In genomic region chr19:10295305-10295846, GRCh38 we compare ENCODE assay signal across 8 cellular contexts. TPM values are rescaled to one million over a fixed set of nuclear protein-coding genes. Genes with fewer than 3 reads are reported as not detected.
DNase-seq lines count a peak whose midpoint lies in the region; ATAC-seq and TF ChIP-seq lines count a peak whose summit lies in the region.

No MANE protein-coding gene starts in this region.

- peaks cover 56% of the 10 kb centered on the region for H3K27me3 ChIP-seq in CD4-positive, alpha-beta T cell (ENCODE audit: control insufficient read depth, insufficient read depth, low read length)
- H3K27me3 ChIP-seq in fibroblast of lung (ENCODE audit: control insufficient read depth, insufficient read depth, low read length) = peaks cover 44% of the 10 kb centered on the region

- H3K4me3 Mint-ChIP-seq in CD4-positive, alpha-beta T cell = peak overlapping the region; percentile 81

- no peak overlapping the region for H3K27ac ChIP-seq in CD4-positive, alpha-beta T cell (ENCODE audit: low read depth, low read length)
- no peak overlapping the region for H3K27ac ChIP-seq in fibroblast of lung (ENCODE audit: insufficient read depth, low read length)

- H3K4me3 ChIP-seq in fibroblast of lung (replicated peaks in 1 of 4; ENCODE audit: control extremely low read depth in 1 of 4, insufficient read depth in 1 of 4, low read depth in 3 of 4, low read length in 4 of 4) = no peak overlapping the region

- H3K36me3 ChIP-seq in fibroblast of lung (ENCODE audit: control insufficient read depth, insufficient read depth, low read length) = no peaks in the 10 kb centered on the region

- no peaks in the 10 kb centered on the region for H3K79me2 ChIP-seq in fibroblast of lung (ENCODE audit: control insufficient read depth, insufficient read depth, low read length)

- H3K9me3 ChIP-seq in CD4-positive, alpha-beta T cell (ENCODE audit: control insufficient read depth, low read length) = no peaks in the 10 kb centered on the region
- no peaks in the 10 kb centered on the region for H3K9me3 ChIP-seq in fibroblast of lung (ENCODE audit: control insufficient read depth, insufficient read depth, low read depth, low read length)

- H3K4me1 Mint-ChIP-seq in CD4-positive, alpha-beta T cell (ENCODE audit: low read depth) = peaks cover 38% of the 10 kb centered on the region

- peaks cover 60% of the 10 kb centered on the region for H3K27me3 Mint-ChIP-seq in CD4-positive, alpha-beta T cell

- no peak overlapping the region for H3K9ac ChIP-seq in fibroblast of lung (ENCODE audit: insufficient read depth, low read length)

- CTCF ChIA-PET in CD4-positive, alpha-beta T cell (lab: Charles Lee) = interaction anchor here (1.5 kb wide), 1 partner anchor 26 kb away, joined by 6 read pairs; no protein-coding TSS in a partner anchor

- H3K4me2 ChIP-seq in fibroblast of lung (ENCODE audit: extremely low read depth, insufficient read depth, low read length) = peak overlapping the region; percentile 23

- H2AFZ ChIP-seq in fibroblast of lung (ENCODE audit: low read length) = no peak overlapping the region

- intact Hi-C loops in CD4-positive, alpha-beta T cell (cut with DNase I, micrococcal nuclease) = no loop called here

- H3K36me3 Mint-ChIP-seq in CD4-positive, alpha-beta T cell (ENCODE audit: low read depth) = no peaks in the 10 kb centered on the region

- POLR2A ChIA-PET in CD4-positive, alpha-beta T cell (lab: Charles Lee) = interaction anchor here (2.2 kb wide), 1 partner anchor 25 kb away, joined by 10 read pairs; the partner anchor contains the start of gene ICAM1

- peak; percentile 44 to 70 (median 62) for DNase-seq in CD4-positive, alpha-beta T cell
- peak; percentile 66 to 74 for DNase-seq in activated CD4-positive, alpha-beta T cell treated with anti-CD3 and anti-CD28 coated beads, Interleukin-2, amount 50 U/mL, for 48 hours
- no peak for DNase-seq in fibroblast of lung (ENCODE audit: low read depth in 2 of 2)
- peak; percentile 69 for DNase-seq in stimulated activated CD4-positive, alpha-beta T cell treated with anti-CD3 and anti-CD28 coated beads, Interleukin-15, amount 100 ng/mL, for 24 hours
- DNase-seq in iPS-NIHi7 (ENCODE audit: extremely low spot score) = no peak

- peaks cover 8% of the 10 kb centered on the region for H3K4me1 ChIP-seq in fibroblast of lung (ENCODE audit: control insufficient read depth, extremely low read depth, insufficient read depth, low read length)

- ATAC-seq in CD4-positive, alpha-beta T cell (ENCODE audit: poor library complexity) = peak; percentile 71
- ATAC-seq in HG02885 (IDR thresholded peaks at IDR 0.05; ENCODE audit: poor library complexity, unreplicated experiment) (peak; percentile 39), GM21737 (IDR thresholded peaks at IDR 0.05; ENCODE audit: unreplicated experiment) (no peak), GM21717 (IDR thresholded peaks at IDR 0.05; ENCODE audit: unreplicated experiment) (no peak)

- H3K9me3 Mint-ChIP-seq in CD4-positive, alpha-beta T cell = no peaks in the 10 kb centered on the region

- H3K27ac Mint-ChIP-seq in CD4-positive, alpha-beta T cell = no peak overlapping the region

- H4K20me1 ChIP-seq in fibroblast of lung (ENCODE audit: control insufficient read depth, extremely low read depth, insufficient read depth, low read length) = no peaks in the 10 kb centered on the region

- no peak for TF ChIP-seq CTCF in CD4-positive, alpha-beta T cell (IDR thresholded peaks at IDR 0.05)
- TF ChIP-seq CTCF in fibroblast of lung (conservative IDR thresholded peaks at IDR 0.05 in 1 of 2, IDR thresholded peaks at IDR 0.05 in 1 of 2; ENCODE audit: low read depth in 1 of 2, low read length in 2 of 2) = no peak

RNA-seq across cellular contexts. Expression of gene ICAM5, which starts 5.6 kb away (rescaled TPM):
- total RNA-seq in CD4-positive, alpha-beta T cell = not detected
- 1.8 and 2.5 TPM in 2 replicates for total RNA-seq in fibroblast of lung
- 0.47 and 0.55 TPM in 2 replicates for polyA plus RNA-seq in fibroblast of lung
- 0.78 and 0.97 TPM in 2 replicates for polyA plus RNA-seq in fibroblast of lung (2012)
- 0.07 and 1.2 TPM in 2 replicates for polyA minus RNA-seq in fibroblast of lung (ENCODE audit: low replicate concordance)

RNA-seq across cellular contexts. Expression of gene ICAM4, which starts 8.6 kb away (rescaled TPM):
- under 1 TPM; 0.52 to 0.70 TPM for total RNA-seq in CD4-positive, alpha-beta T cell
- 1.8 and 4.1 TPM in 2 replicates for total RNA-seq in fibroblast of lung
- 0.42 and 0.58 TPM in 2 replicates for polyA plus RNA-seq in fibroblast of lung
- polyA plus RNA-seq in fibroblast of lung (2012) = 0.61 and 0.83 TPM in 2 replicates
- polyA minus RNA-seq in fibroblast of lung (ENCODE audit: low replicate concordance) = not detected in 2 replicates

RNA-seq across cellular contexts. Expression of gene ZGLP1, which starts 14.2 kb away (rescaled TPM):
- 1 to 10 TPM; 1.6 to 2.6 TPM for total RNA-seq in CD4-positive, alpha-beta T cell
- 0.51 and 0.66 TPM in 2 replicates for total RNA-seq in fibroblast of lung
- polyA plus RNA-seq in fibroblast of lung = 0.35 TPM in 2 replicates
- polyA plus RNA-seq in fibroblast of lung (2012) = 0.55 and 0.67 TPM in 2 replicates
- polyA minus RNA-seq in fibroblast of lung (ENCODE audit: low replicate concordance) = 0.19 and 2.5 TPM in 2 replicates

RNA-seq across cellular contexts. Expression of gene FDX2, which starts 20.4 kb away (rescaled TPM):
- total RNA-seq in CD4-positive, alpha-beta T cell = 1 to 10 TPM; 1.2 to 1.9 TPM
- 14.1 and 21.0 TPM in 2 replicates for total RNA-seq in fibroblast of lung
- polyA plus RNA-seq in fibroblast of lung = 14.0 and 20.8 TPM in 2 replicates
- polyA plus RNA-seq in fibroblast of lung (2012) = 30.3 and 48.1 TPM in 2 replicates
- 22.7 and 43.9 TPM in 2 replicates for polyA minus RNA-seq in fibroblast of lung (ENCODE audit: low replicate concordance)

RNA-seq across cellular contexts. Expression of gene ICAM1, which starts 24.5 kb away (rescaled TPM):
- total RNA-seq in CD4-positive, alpha-beta T cell = 1 to 10 TPM; 7.0 to 7.4 TPM
- 8.9 and 15.9 TPM in 2 replicates for total RNA-seq in fibroblast of lung
- 6.9 and 15.2 TPM in 2 replicates for polyA plus RNA-seq in fibroblast of lung
- polyA plus RNA-seq in fibroblast of lung (2012) = 5.6 and 12.0 TPM in 2 replicates
- polyA minus RNA-seq in fibroblast of lung (ENCODE audit: low replicate concordance) = 11.0 and 23.5 TPM in 2 replicates

Comparison
In these comparisons a context has a peak if more than half of its experiments do, and no peak if none do; other contexts are left out.
1. ATAC-seq: peak in CD4-positive, alpha-beta T cell (single experiment) and HG02885 (single experiment); none in GM21737 (single experiment) and GM21717 (single experiment).
2. DNase-seq: peak in CD4-positive, alpha-beta T cell (10 of 10), activated CD4-positive, alpha-beta T cell treated with anti-CD3 and anti-CD28 coated beads, Interleukin-2, amount 50 U/mL, for 48 hours (2 of 2) and stimulated activated CD4-positive, alpha-beta T cell treated with anti-CD3 and anti-CD28 coated beads, Interleukin-15, amount 100 ng/mL, for 24 hours (single experiment); none in fibroblast of lung (0 of 2) and iPS-NIHi7 (single experiment).